Comparison of ENCODE assay signal across 13 cellular contexts in genomic region chr3:34882764-34883163, GRCh38.
DNase-seq lines count a peak whose midpoint lies in the region; ATAC-seq and TF ChIP-seq lines count a peak whose summit lies in the region.
"Had no signal": no experiment of that assay in that cellular context is flagged by ENCODE, and none has a peak within 500 bp of the region (broad histone marks: within the 10 kb centered on the region; RNA-seq: fewer than 3 reads in every experiment).

No MANE protein-coding gene starts in this region.

- in situ Hi-C loops in SK-MEL-5 (cut with HindIII; ENCODE audit: low pct_unique_long_range_greater_than_20kb, low sequenced_read_pairs): no loop called here

- no peaks in the 10 kb centered on the region for H3K27me3 ChIP-seq in foreskin keratinocyte
- H3K27me3 ChIP-seq: BLaER1 had no signal

- peak; percentile 22 for TF ChIP-seq CTCF in foreskin keratinocyte (conservative IDR thresholded peaks at IDR 0.05)

- ATAC-seq in foreskin keratinocyte (no peak), HG03196 (IDR thresholded peaks at IDR 0.05; ENCODE audit: unreplicated experiment) (no peak), GM21825 (IDR thresholded peaks at IDR 0.05; ENCODE audit: unreplicated experiment) (no peak), GM19463 (IDR thresholded peaks at IDR 0.05; ENCODE audit: unreplicated experiment) (no peak)

- no peaks in the 10 kb centered on the region for H3K4me1 ChIP-seq in foreskin keratinocyte
- H3K4me1 ChIP-seq: BLaER1 had no signal

- no peak overlapping the region for H3K27ac ChIP-seq in foreskin keratinocyte
- H3K27ac ChIP-seq: BLaER1 had no signal

- peak; percentile 29 for DNase-seq in A172 (ENCODE audit: low spot score)
- DNase-seq in Jurkat, Clone E6-1 (ENCODE audit: low read depth, low spot score): peak; percentile 9
- peak; percentile 17 for DNase-seq in SK-MEL-5 (ENCODE audit: low read depth, low spot score)
- no peak for DNase-seq in foreskin keratinocyte
- DNase-seq in globus pallidus (ENCODE audit: low spot score): no peak
- DNase-seq: activated CD4-positive, alpha-beta T cell treated with anti-CD3 and anti-CD28 coated beads, Interleukin-2, amount 10 ng/mL, durations not matched to agents 7 days and 5 days; NCI-H226; stimulated activated CD4-positive, alpha-beta T cell treated with anti-CD3 and anti-CD28 coated beads, Interleukin-15, amount 100 ng/mL, for 24 hours; stimulated activated CD8-positive, alpha-beta memory T cell treated with anti-CD3 and anti-CD28 coated beads, Interleukin-4, amount 100 ng/mL, for 48 hours had no signal

- H3K4me3 ChIP-seq in Jurkat, Clone E6-1 (ENCODE audit: low read length): no peak overlapping the region
- H3K4me3 ChIP-seq: BLaER1 had no signal

Comparison
In these comparisons a context has a peak if more than half of its experiments do, and no peak if none do; other contexts are left out.
1. DNase-seq: peak in A172 (single experiment), Jurkat, Clone E6-1 (single experiment) and SK-MEL-5 (single experiment); none in foreskin keratinocyte (0 of 2) and globus pallidus (single experiment).